30 cellular contexts compared by ENCODE assay signal in genomic region chr16:14199624-14200023, GRCh38.
DNase-seq lines count a peak whose midpoint lies in the region; FAIRE-seq and TF ChIP-seq lines count a peak whose summit lies in the region.
"Had no signal": no experiment of that assay in that cellular context is flagged by ENCODE, and none has a peak within 500 bp of the region (broad histone marks: within the 10 kb centered on the region; RNA-seq: fewer than 3 reads in every experiment).

No MANE protein-coding gene starts in this region.

- H3K27ac Mint-ChIP-seq in Caco-2 (ENCODE audit: unreplicated experiment), result no peak overlapping the region
- H3K27ac Mint-ChIP-seq: activated T-helper 2 cell treated with anti-CD3 and anti-CD28 coated beads, Interferon-gamma antibody, Interleukin-2, Interleukin-4, amounts not matched to agents 10 μg/mL and 5 μg/mL and 100 μg/mL, durations not matched to agents 14 hours and 24 hours and 36 hours; WTC11 had no signal

- no peaks in the 10 kb centered on the region for H3K4me1 ChIP-seq in smooth muscle cell (ENCODE audit: low read depth)
- peaks cover 15% of the 10 kb centered on the region for H3K4me1 ChIP-seq in Caco-2
- H3K4me1 ChIP-seq: HAP-1 had no signal

- no peaks in the 10 kb centered on the region for H3F3A ChIP-seq in smooth muscle cell (ENCODE audit: low read depth)

- H3K4me2 ChIP-seq in smooth muscle cell, result no peak overlapping the region

- peaks cover 26% of the 10 kb centered on the region for H3K4me1 Mint-ChIP-seq in Caco-2 (ENCODE audit: low read depth, unreplicated experiment)

- H3K4me3 ChIP-seq in epithelial cell of esophagus (ENCODE audit: low read length) (no peak overlapping the region), smooth muscle cell (no peak overlapping the region), Caco-2 (ENCODE audit: low read depth, low read length) (no peak overlapping the region)
- H3K4me3 ChIP-seq: cardiac muscle cell, HAP-1, heart right ventricle, right atrium auricular region, thyroid gland had no signal

- H3K36me3 ChIP-seq in smooth muscle cell (ENCODE audit: low read depth) (no peaks in the 10 kb centered on the region), Caco-2 (ENCODE audit: control insufficient read depth, insufficient read depth, low read length) (no peaks in the 10 kb centered on the region)
- H3K36me3 ChIP-seq: cardiac muscle cell, HAP-1, right atrium auricular region, thyroid gland had no signal

- H3K4me3 Mint-ChIP-seq in Caco-2 (ENCODE audit: unreplicated experiment), result no peak overlapping the region
- H3K4me3 Mint-ChIP-seq: WTC11 had no signal

- FAIRE-seq in HTR-8/SVneo (lab: Jason Lieb, UNC), result no peak
- FAIRE-seq: endometrium had no signal

- H4K20me1 ChIP-seq in smooth muscle cell (ENCODE audit: low read depth), result peaks cover 54% of the 10 kb centered on the region

- H3K9me3 Mint-ChIP-seq in Caco-2 (ENCODE audit: unreplicated experiment), result no peaks in the 10 kb centered on the region
- H3K9me3 Mint-ChIP-seq: activated T-helper 2 cell treated with anti-CD3 and anti-CD28 coated beads, Interferon-gamma antibody, Interleukin-2, Interleukin-4, amounts not matched to agents 10 μg/mL and 5 μg/mL and 100 μg/mL, durations not matched to agents 14 hours and 24 hours and 36 hours; WTC11 had no signal

- no peak overlapping the region for H3K9ac ChIP-seq in smooth muscle cell (ENCODE audit: low read depth)

- WGBS in smooth muscle cell (ENCODE audit: low lambda C conversion rate), result 97% methylated on average over 1 of the region's 1 CpG

- CTCF ChIA-PET in Caco-2 (lab: Charles Lee), result no interaction called here

- POLR2A ChIA-PET in Caco-2 (lab: Charles Lee), result no interaction called here

- H3K9me3 ChIP-seq in smooth muscle cell (replicated peaks; ENCODE audit: low read depth) (no peaks in the 10 kb centered on the region), Caco-2 (no peaks in the 10 kb centered on the region)
- H3K9me3 ChIP-seq: HAP-1, right atrium auricular region, thyroid gland had no signal

- no peak overlapping the region for H2AFZ ChIP-seq in smooth muscle cell (ENCODE audit: low read depth)

- H3K27me3 Mint-ChIP-seq in Caco-2 (ENCODE audit: insufficient read depth, unreplicated experiment), result no peaks in the 10 kb centered on the region
- H3K27me3 Mint-ChIP-seq: naive thymus-derived CD4-positive, alpha-beta T cell had no signal

- no peak overlapping the region for H3K27ac ChIP-seq in smooth muscle cell (ENCODE audit: low read depth)
- H3K27ac ChIP-seq: cardiac muscle cell, heart right ventricle, right atrium auricular region, thyroid gland had no signal

- no TSS peak for BruUV-seq in Caco-2 (replicated peaks; lab: Mats Ljungman, UMichigan)

- TF ChIP-seq CTCF in epithelial cell of esophagus (IDR thresholded peaks at IDR 0.05; ENCODE audit: insufficient read depth, low read depth, low read length, missing control alignments), result no peak
- TF ChIP-seq CTCF in smooth muscle cell (IDR thresholded peaks at IDR 0.05; ENCODE audit: borderline replicate concordance, insufficient read depth, poor library complexity, severe bottlenecking), result no peak
- no peak for TF ChIP-seq CTCF in Caco-2 (IDR thresholded peaks at IDR 0.05; ENCODE audit: insufficient read depth in 1 of 2, low read depth in 1 of 2, low read length in 1 of 2, severe bottlenecking in 1 of 2, unreplicated experiment in 1 of 2)

- DNase-seq in ELR (ENCODE audit: low read depth) (peak; percentile 36), RPMI7951 (ENCODE audit: low read depth) (peak; percentile 8), epithelial cell of esophagus (ENCODE audit: low read depth) (peak; percentile 24), myocyte (ENCODE audit: low read depth) (peak; percentile 54), smooth muscle cell (lab: John Stamatoyannopoulos, UW; ENCODE audit: unreplicated experiment) (no peak), HTR-8/SVneo (ENCODE audit: insufficient read length, low spot score) (no peak), Caco-2 (no peak), NCI-H187 treated with DMSO at 0.1 percent for 48 hours (lab: John Stamatoyannopoulos, UW) (no peak)
- DNase-seq: ACHN; activated CD4-positive, alpha-beta T cell treated with anti-CD3 and anti-CD28 coated beads, Interleukin-2, amount 50 U/mL, for 48 hours; C1 segment of cervical spinal cord; Calu3; cortex of kidney; heart right ventricle; mesendoderm; naive thymus-derived CD4-positive, alpha-beta T cell; NCI-H1105 treated with DMSO at 0.1 percent for 48 hours; NCI-H2081 treated with DMSO at 0.1 percent for 48 hours; SHP77 treated with DMSO at 0.1 percent for 48 hours; stimulated activated CD4-positive, alpha-beta T cell treated with anti-CD3 and anti-CD28 coated beads, Interleukin-12 subunit alpha, Interleukin-12 subunit beta, amount 100 ng/mL, for 4 hours; stimulated activated CD4-positive, alpha-beta T cell treated with anti-CD3 and anti-CD28 coated beads, Interleukin-4, amount 100 ng/mL, for 4 hours; stimulated activated naive CD4-positive, alpha-beta T cell; T-helper 9 cell; thyroid gland had no signal

- H3K27me3 ChIP-seq in smooth muscle cell (ENCODE audit: low read depth), result no peaks in the 10 kb centered on the region
- H3K27me3 ChIP-seq in Caco-2 (replicated peaks; ENCODE audit: control insufficient read depth, insufficient read depth, low read length), result no peaks in the 10 kb centered on the region
- H3K27me3 ChIP-seq: cardiac muscle cell, heart right ventricle, right atrium auricular region, thyroid gland had no signal

- H3K36me3 Mint-ChIP-seq in Caco-2 (ENCODE audit: insufficient read depth, unreplicated experiment), result no peaks in the 10 kb centered on the region
- H3K36me3 Mint-ChIP-seq: WTC11 had no signal

- intact Hi-C loops in Caco-2 (cut with micrococcal nuclease; ENCODE audit: unreplicated experiment), result no loop called here

- H3K79me2 ChIP-seq in smooth muscle cell (ENCODE audit: low read depth), result peaks cover 62% of the 10 kb centered on the region

Comparison
In these comparisons a context has a peak if more than half of its experiments do, and no peak if none do; other contexts are left out.
1. DNase-seq: peak in ELR (single experiment), RPMI7951 (single experiment), epithelial cell of esophagus (single experiment) and myocyte (single experiment); none in smooth muscle cell (single experiment), HTR-8/SVneo (single experiment), Caco-2 (0 of 2) and NCI-H187 treated with DMSO at 0.1 percent for 48 hours (single experiment).